ENCODE assay signal across 1 cellular context in genomic region chr3:40366203-40367162, GRCh38.
TF ChIP-seq lines count a peak whose summit lies in the region.

No MANE protein-coding gene starts in this region.

TF ChIP-seq in GM23338, 12 proteins besides CTCF, POLR2A, EP300 and RAD21:
- TF ChIP-seq ETS1 (IDR thresholded peaks at IDR 0.05), result no peak
- no peak for TF ChIP-seq ZNF331 (CRISPR knock-in tag; IDR thresholded peaks at IDR 0.05; ENCODE audit: low read depth)
- TF ChIP-seq EZH2 (IDR thresholded peaks at IDR 0.05; ENCODE audit: low read depth, unreplicated experiment), result no peak
- TF ChIP-seq NANOG (IDR thresholded peaks at IDR 0.05; ENCODE audit: borderline replicate concordance), result no peak
- TF ChIP-seq POLR2AphosphoS5 (IDR thresholded peaks at IDR 0.05; ENCODE audit: low read depth), result no peak
- no peak for TF ChIP-seq CREB1 (CRISPR knock-in tag; IDR thresholded peaks at IDR 0.05; ENCODE audit: low read depth)
- TF ChIP-seq REST (IDR thresholded peaks at IDR 0.05; ENCODE audit: unreplicated experiment), result no peak
- TF ChIP-seq STAT1 (IDR thresholded peaks at IDR 0.05; ENCODE audit: unreplicated experiment), result no peak
- no peak for TF ChIP-seq ZNF114 (CRISPR knock-in tag; IDR thresholded peaks at IDR 0.05)
